Comparison of ENCODE assay signal across 11 cellular contexts in genomic region chr4:142406917-142407501, GRCh38.
DNase-seq lines count a peak whose midpoint lies in the region; ATAC-seq and TF ChIP-seq lines count a peak whose summit lies in the region.
"Had no signal": no experiment of that assay in that cellular context is flagged by ENCODE, and none has a peak within 500 bp of the region (broad histone marks: within the 10 kb centered on the region; RNA-seq: fewer than 3 reads in every experiment).

No MANE protein-coding gene starts in this region.

- peak overlapping the region; percentile 88 for H3K4me3 Mint-ChIP-seq in activated CD8-positive, alpha-beta T cell treated with anti-CD3 and anti-CD28 coated beads for 36 hours
- H3K4me3 Mint-ChIP-seq in stimulated activated naive CD8-positive, alpha-beta T cell treated with anti-CD3 and anti-CD28 coated beads, Interleukin-15, amount 100 ng/mL, for 72 hours = peak overlapping the region; percentile 84 to 94
- H3K4me3 Mint-ChIP-seq: dendritic cell treated with granulocyte-macrophage colony-stimulating factor and Interleukin-4, amounts not matched to agents 40 ng/mL and 50 ng/mL, for 4 days had no signal

- H3K4me1 Mint-ChIP-seq in activated CD8-positive, alpha-beta T cell treated with anti-CD3 and anti-CD28 coated beads for 36 hours (ENCODE audit: low read depth) = peaks cover 64% of the 10 kb centered on the region
- H3K4me1 Mint-ChIP-seq in stimulated activated naive CD8-positive, alpha-beta T cell treated with anti-CD3 and anti-CD28 coated beads, Interleukin-15, amount 100 ng/mL, for 72 hours = peaks cover 67% of the 10 kb centered on the region

- POLR2A ChIA-PET in activated CD8-positive, alpha-beta T cell treated with anti-CD3 and anti-CD28 coated beads for 36 hours (lab: Charles Lee) = interaction anchor here (0.6 to 6.0 kb wide), 14 partner anchors 10 to 436 kb away, joined by 3 to 52 read pairs (median 5); no protein-coding TSS in a partner anchor

- peak; percentile 33 to 38 for DNase-seq in activated CD4-positive, alpha-beta T cell treated with anti-CD3 and anti-CD28 coated beads for 4 hours
- DNase-seq in activated CD4-positive, alpha-beta T cell treated with anti-CD3 and anti-CD28 coated beads, Interleukin-2, amount 50 U/mL, for 1 hour = no peak
- peak; percentile 61 for DNase-seq in activated CD8-positive, alpha-beta T cell treated with anti-CD3 and anti-CD28 coated beads for 36 hours
- DNase-seq in foreskin keratinocyte (no peak), ecto neural progenitor cell (ENCODE audit: low spot score) (no peak)
- DNase-seq in stimulated activated naive CD8-positive, alpha-beta T cell treated with anti-CD3 and anti-CD28 coated beads, Interleukin-15, amount 100 ng/mL, for 72 hours = peak; percentile 57 to 66
- DNase-seq: NCI-H1048 had no signal

- H3K36me3 Mint-ChIP-seq in activated CD8-positive, alpha-beta T cell treated with anti-CD3 and anti-CD28 coated beads for 36 hours (ENCODE audit: low read depth) = peaks cover 17% of the 10 kb centered on the region

- peaks cover 42% of the 10 kb centered on the region for H3K4me1 ChIP-seq in foreskin keratinocyte

- CTCF ChIA-PET in activated CD8-positive, alpha-beta T cell treated with anti-CD3 and anti-CD28 coated beads for 36 hours (lab: Charles Lee) = interaction anchor here (0.8 to 5.9 kb wide), 13 partner anchors 10 to 307 kb away, joined by 3 to 60 read pairs (median 7); no protein-coding TSS in a partner anchor

- no peak for TF ChIP-seq CTCF in activated CD8-positive, alpha-beta T cell treated with anti-CD3 and anti-CD28 coated beads for 36 hours (IDR thresholded peaks at IDR 0.05)
- no peak for TF ChIP-seq CTCF in foreskin keratinocyte (conservative IDR thresholded peaks at IDR 0.05)

- H3K9me3 Mint-ChIP-seq in activated CD8-positive, alpha-beta T cell treated with anti-CD3 and anti-CD28 coated beads for 36 hours = no peaks in the 10 kb centered on the region
- H3K9me3 Mint-ChIP-seq in stimulated activated naive CD8-positive, alpha-beta T cell treated with anti-CD3 and anti-CD28 coated beads, Interleukin-15, amount 100 ng/mL, for 72 hours = no peaks in the 10 kb centered on the region
- H3K9me3 Mint-ChIP-seq: dendritic cell treated with granulocyte-macrophage colony-stimulating factor and Interleukin-4, amounts not matched to agents 40 ng/mL and 50 ng/mL, for 4 days had no signal

- ATAC-seq in activated CD8-positive, alpha-beta T cell treated with anti-CD3 and anti-CD28 coated beads for 36 hours = peak; percentile 37
- no peak for ATAC-seq in foreskin keratinocyte
- peak; percentile 67 for ATAC-seq in stimulated activated naive CD8-positive, alpha-beta T cell treated with anti-CD3 and anti-CD28 coated beads, Interleukin-15, amount 100 ng/mL, for 72 hours
- no peak for ATAC-seq in HG03432 (IDR thresholded peaks at IDR 0.05; ENCODE audit: unreplicated experiment)
- no peak for ATAC-seq in HG03139 (IDR thresholded peaks at IDR 0.05; ENCODE audit: unreplicated experiment)

- H3K27ac Mint-ChIP-seq in activated CD8-positive, alpha-beta T cell treated with anti-CD3 and anti-CD28 coated beads for 36 hours = peak overlapping the region; percentile 98
- H3K27ac Mint-ChIP-seq in stimulated activated naive CD8-positive, alpha-beta T cell treated with anti-CD3 and anti-CD28 coated beads, Interleukin-15, amount 100 ng/mL, for 72 hours = peak overlapping the region; percentile 96
- H3K27ac Mint-ChIP-seq: dendritic cell treated with granulocyte-macrophage colony-stimulating factor and Interleukin-4, amounts not matched to agents 40 ng/mL and 50 ng/mL, for 4 days had no signal

- no peaks in the 10 kb centered on the region for H3K27me3 Mint-ChIP-seq in activated CD8-positive, alpha-beta T cell treated with anti-CD3 and anti-CD28 coated beads for 36 hours
- H3K27me3 Mint-ChIP-seq in stimulated activated naive CD8-positive, alpha-beta T cell treated with anti-CD3 and anti-CD28 coated beads, Interleukin-15, amount 100 ng/mL, for 72 hours = no peaks in the 10 kb centered on the region
- H3K27me3 Mint-ChIP-seq: dendritic cell treated with granulocyte-macrophage colony-stimulating factor and Interleukin-4, amounts not matched to agents 40 ng/mL and 50 ng/mL, for 4 days had no signal

- intact Hi-C loops in activated CD8-positive, alpha-beta T cell treated with anti-CD3 and anti-CD28 coated beads for 36 hours (cut with micrococcal nuclease) = loop anchor here (1.0 to 10.0 kb wide), 5 partner anchors 9 to 160 kb away; no protein-coding TSS in a partner anchor

- H3K27ac ChIP-seq in foreskin keratinocyte = peak overlapping the region; percentile 96
- H3K27ac ChIP-seq: neutrophil had no signal

- no peaks in the 10 kb centered on the region for H3K27me3 ChIP-seq in foreskin keratinocyte
- H3K27me3 ChIP-seq: neutrophil had no signal

Comparison
In these comparisons a context has a peak if more than half of its experiments do, and no peak if none do; other contexts are left out.
1. DNase-seq: peak in activated CD4-positive, alpha-beta T cell treated with anti-CD3 and anti-CD28 coated beads for 4 hours (2 of 2), activated CD8-positive, alpha-beta T cell treated with anti-CD3 and anti-CD28 coated beads for 36 hours (single experiment) and stimulated activated naive CD8-positive, alpha-beta T cell treated with anti-CD3 and anti-CD28 coated beads, Interleukin-15, amount 100 ng/mL, for 72 hours (2 of 2); none in activated CD4-positive, alpha-beta T cell treated with anti-CD3 and anti-CD28 coated beads, Interleukin-2, amount 50 U/mL, for 1 hour (single experiment), foreskin keratinocyte (0 of 2) and ecto neural progenitor cell (single experiment).
2. ATAC-seq: peak in activated CD8-positive, alpha-beta T cell treated with anti-CD3 and anti-CD28 coated beads for 36 hours (single experiment) and stimulated activated naive CD8-positive, alpha-beta T cell treated with anti-CD3 and anti-CD28 coated beads, Interleukin-15, amount 100 ng/mL, for 72 hours (single experiment); none in foreskin keratinocyte (single experiment), HG03432 (single experiment) and HG03139 (single experiment).